In the genomic region with DNA sequence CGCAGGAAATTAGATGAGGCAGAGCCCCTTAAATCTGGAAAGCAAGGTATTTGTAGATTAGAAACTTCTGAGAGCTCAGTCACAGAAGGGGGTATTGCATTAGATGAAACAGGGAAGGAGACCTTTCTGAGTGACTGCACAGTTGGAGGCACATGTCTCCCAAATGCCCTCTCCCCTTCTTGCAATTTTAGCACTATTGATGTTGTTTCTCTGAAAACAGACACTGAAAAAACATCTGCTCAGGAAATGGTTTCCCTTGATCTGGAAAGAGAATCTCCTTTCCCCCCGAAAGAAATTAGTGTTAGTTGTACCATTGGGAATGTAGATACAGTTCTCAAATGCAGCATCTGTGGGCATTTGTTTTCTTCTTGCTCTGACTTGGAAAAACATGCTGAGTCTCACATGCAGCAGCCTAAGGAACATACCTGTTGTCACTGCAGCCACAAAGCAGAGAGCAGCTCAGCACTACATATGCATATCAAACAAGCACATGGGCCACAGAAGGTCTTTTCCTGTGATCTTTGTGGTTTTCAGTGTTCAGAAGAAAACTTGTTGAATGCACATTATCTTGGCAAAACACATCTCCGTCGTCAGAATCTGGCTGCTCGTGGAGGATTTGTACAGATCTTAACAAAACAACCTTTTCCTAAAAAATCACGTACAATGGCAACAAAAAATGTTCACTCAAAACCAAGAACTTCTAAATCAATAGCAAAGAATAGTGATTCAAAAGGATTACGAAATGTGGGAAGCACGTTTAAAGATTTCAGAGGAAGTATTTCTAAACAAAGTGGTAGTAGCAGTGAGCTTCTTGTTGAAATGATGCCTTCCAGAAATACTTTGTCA, we compare ENCODE assay signal across 9 cellular contexts. TPM values are rescaled to one million over a fixed set of nuclear protein-coding genes. Genes with fewer than 3 reads are reported as not detected.
DNase-seq lines count a peak whose midpoint lies in the region; ATAC-seq lines count a peak whose summit lies in the region.
"Had no signal": no experiment of that assay in that cellular context is flagged by ENCODE, and none has a peak within 500 bp of the region (broad histone marks: within the 10 kb centered on the region; RNA-seq: fewer than 3 reads in every experiment).

No MANE protein-coding gene starts in this region.

- peaks cover 18 to 34% (median 22%) of the 10 kb centered on the region in 4 donors for H3K4me1 Mint-ChIP-seq in CD4-positive, CD25-positive, alpha-beta regulatory T cell
- peaks cover 39% of the 10 kb centered on the region for H3K4me1 Mint-ChIP-seq in activated T-helper 2 cell treated with anti-CD3 and anti-CD28 coated beads, Interferon-gamma antibody, Interleukin-2, Interleukin-4, amounts not matched to agents 10 μg/mL and 5 μg/mL and 100 μg/mL, durations not matched to agents 14 hours and 24 hours and 36 hours (ENCODE audit: low read depth)

- peak overlapping the region; percentile 4 to 78 (median 63) for H3K4me3 Mint-ChIP-seq in CD4-positive, CD25-positive, alpha-beta regulatory T cell
- peak overlapping the region; percentile 66 for H3K4me3 Mint-ChIP-seq in activated T-helper 2 cell treated with anti-CD3 and anti-CD28 coated beads, Interferon-gamma antibody, Interleukin-2, Interleukin-4, amounts not matched to agents 10 μg/mL and 5 μg/mL and 100 μg/mL, durations not matched to agents 14 hours and 24 hours and 36 hours (ENCODE audit: low read depth)

- H3K36me3 Mint-ChIP-seq in CD4-positive, CD25-positive, alpha-beta regulatory T cell, result peaks cover 38% of the 10 kb centered on the region
- H3K36me3 Mint-ChIP-seq in activated T-helper 2 cell treated with anti-CD3 and anti-CD28 coated beads, Interferon-gamma antibody, Interleukin-2, Interleukin-4, amounts not matched to agents 10 μg/mL and 5 μg/mL and 100 μg/mL, durations not matched to agents 14 hours and 24 hours and 36 hours (ENCODE audit: low read depth), result peaks cover 39% of the 10 kb centered on the region

- peaks cover 31% of the 10 kb centered on the region for H3K36me3 ChIP-seq in CD4-positive, CD25-positive, alpha-beta regulatory T cell (ENCODE audit: control insufficient read depth, insufficient read depth, low read length)

- in situ Hi-C loops in KBM-7 (cut with MboI; ENCODE audit: low pct_unique_long_range_greater_than_20kb, low sequenced_read_pairs), result no loop called here

- H3K27me3 ChIP-seq in CD4-positive, CD25-positive, alpha-beta regulatory T cell (ENCODE audit: control insufficient read depth, insufficient read depth, low read length), result no peaks in the 10 kb centered on the region

- H3K27ac ChIP-seq in CD4-positive, CD25-positive, alpha-beta regulatory T cell (ENCODE audit: insufficient read depth, low read length, poor library complexity, severe bottlenecking), result no peak overlapping the region

- H3K4me1 ChIP-seq in CD4-positive, CD25-positive, alpha-beta regulatory T cell (ENCODE audit: control insufficient read depth, insufficient read depth, low read length, poor library complexity, severe bottlenecking), result peaks cover 11% of the 10 kb centered on the region

- no peaks in the 10 kb centered on the region for H3K27me3 Mint-ChIP-seq in CD4-positive, CD25-positive, alpha-beta regulatory T cell
- H3K27me3 Mint-ChIP-seq in activated T-helper 2 cell treated with anti-CD3 and anti-CD28 coated beads, Interferon-gamma antibody, Interleukin-2, Interleukin-4, amounts not matched to agents 10 μg/mL and 5 μg/mL and 100 μg/mL, durations not matched to agents 14 hours and 24 hours and 36 hours (ENCODE audit: low read depth), result no peaks in the 10 kb centered on the region

- peak; percentile 57 to 64 for ATAC-seq in CD4-positive, CD25-positive, alpha-beta regulatory T cell (ENCODE audit: low read depth in 2 of 2)
- ATAC-seq in GM19397 (IDR thresholded peaks at IDR 0.05; ENCODE audit: unreplicated experiment) (no peak), HG02642 (IDR thresholded peaks at IDR 0.05; ENCODE audit: poor library complexity, unreplicated experiment) (no peak)

- peak overlapping the region; percentile 46 for H3K4me3 ChIP-seq in CD4-positive, CD25-positive, alpha-beta regulatory T cell (ENCODE audit: low read depth, low read length)

- H3K27ac Mint-ChIP-seq in CD4-positive, CD25-positive, alpha-beta regulatory T cell, result peak overlapping the region; percentile 83 to 88 (median 85)
- H3K27ac Mint-ChIP-seq in activated T-helper 2 cell treated with anti-CD3 and anti-CD28 coated beads, Interferon-gamma antibody, Interleukin-2, Interleukin-4, amounts not matched to agents 10 μg/mL and 5 μg/mL and 100 μg/mL, durations not matched to agents 14 hours and 24 hours and 36 hours, result peak overlapping the region; percentile 87

- no peaks in the 10 kb centered on the region for H3K9me3 ChIP-seq in CD4-positive, CD25-positive, alpha-beta regulatory T cell (ENCODE audit: control insufficient read depth in 2 of 2, low read length in 2 of 2)

- peak in 2 of 3 donors; percentile 24 to 45 for DNase-seq in CD4-positive, CD25-positive, alpha-beta regulatory T cell
- DNase-seq in KBM-7 (peak; percentile 56), iris pigment epithelial cell (ENCODE audit: low read depth) (peak; percentile 88), dedifferentiated amniotic fluid mesenchymal stem cell (ENCODE audit: extremely low spot score) (no peak), COR-L47 (lab: John Stamatoyannopoulos, UW) (no peak)
- no peak for DNase-seq in activated T-helper 2 cell treated with anti-CD3 and anti-CD28 coated beads, Interferon-gamma antibody, Interleukin-2, Interleukin-4, amounts not matched to agents 10 μg/mL and 5 μg/mL and 100 μg/mL, durations not matched to agents 14 hours and 24 hours and 36 hours (ENCODE audit: low spot score)
- DNase-seq: NCI-H2081 treated with DMSO at 0.1 percent for 48 hours had no signal

- no peaks in the 10 kb centered on the region for H3K9me3 Mint-ChIP-seq in CD4-positive, CD25-positive, alpha-beta regulatory T cell
- H3K9me3 Mint-ChIP-seq in activated T-helper 2 cell treated with anti-CD3 and anti-CD28 coated beads, Interferon-gamma antibody, Interleukin-2, Interleukin-4, amounts not matched to agents 10 μg/mL and 5 μg/mL and 100 μg/mL, durations not matched to agents 14 hours and 24 hours and 36 hours, result no peaks in the 10 kb centered on the region

- intact Hi-C loops in activated T-helper 2 cell treated with anti-CD3 and anti-CD28 coated beads, Interferon-gamma antibody, Interleukin-2, Interleukin-4, amounts not matched to agents 10 μg/mL and 5 μg/mL and 100 μg/mL, durations not matched to agents 14 hours and 24 hours and 36 hours (cut with micrococcal nuclease), result no loop called here

RNA-seq across cellular contexts. Expression of a gene that starts 33.8 kb away (rescaled TPM):
- 34.0 TPM for total RNA-seq in CD4-positive, CD25-positive, alpha-beta regulatory T cell
- 1 to 10 TPM; 2.0 to 5.1 (median 3.8) TPM for polyA plus RNA-seq in CD4-positive, CD25-positive, alpha-beta regulatory T cell
- total RNA-seq in activated T-helper 2 cell treated with anti-CD3 and anti-CD28 coated beads, Interferon-gamma antibody, Interleukin-2, Interleukin-4, amounts not matched to agents 10 μg/mL and 5 μg/mL and 100 μg/mL, durations not matched to agents 14 hours and 24 hours and 36 hours, result 18.3 TPM in 2 replicates

Comparison
In these comparisons a context has a peak if more than half of its experiments do, and no peak if none do; other contexts are left out.
1. ATAC-seq: peak in CD4-positive, CD25-positive, alpha-beta regulatory T cell (2 of 2); none in GM19397 (single experiment) and HG02642 (single experiment).
2. DNase-seq: peak in CD4-positive, CD25-positive, alpha-beta regulatory T cell (2 of 3), KBM-7 (single experiment) and iris pigment epithelial cell (single experiment); none in activated T-helper 2 cell treated with anti-CD3 and anti-CD28 coated beads, Interferon-gamma antibody, Interleukin-2, Interleukin-4, amounts not matched to agents 10 μg/mL and 5 μg/mL and 100 μg/mL, durations not matched to agents 14 hours and 24 hours and 36 hours (single experiment), dedifferentiated amniotic fluid mesenchymal stem cell (single experiment) and COR-L47 (single experiment).